Comparison of ENCODE assay signal across 8 cellular contexts in the genomic region with DNA sequence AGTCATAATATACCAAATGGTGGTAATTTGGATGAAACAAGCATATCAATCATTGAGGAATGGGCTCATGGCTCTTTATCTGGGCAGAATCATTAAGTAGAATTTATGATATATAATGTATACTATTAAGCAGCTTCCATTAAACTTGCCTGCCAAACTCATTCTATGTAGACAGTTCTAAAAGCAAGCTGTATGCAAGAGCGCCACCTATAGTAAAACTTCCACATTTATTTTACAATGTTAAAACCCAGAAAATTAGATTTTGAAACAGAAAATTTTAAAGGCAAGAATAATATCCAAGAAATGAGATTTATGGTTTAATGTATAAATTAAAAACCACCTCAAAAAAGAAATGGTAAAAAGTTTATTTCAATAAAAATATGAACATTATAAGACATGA.
DNase-seq lines count a peak whose midpoint lies in the region; ATAC-seq, FAIRE-seq and TF ChIP-seq lines count a peak whose summit lies in the region.

No MANE protein-coding gene starts in this region.

- intact Hi-C loops in HepG2 (cut with micrococcal nuclease; ENCODE audit: unreplicated experiment), result loop anchor here (1.0 to 5.0 kb wide), 3 partner anchors 124 to 324 kb away; no protein-coding TSS in a partner anchor

- TF ChIP-seq CTCF in NB4 (IDR thresholded peaks at IDR 0.05; ENCODE audit: low read depth, low read length), result peak; percentile 55
- peak; percentile 61 for TF ChIP-seq CTCF in HepG2 (CRISPR knock-in tag; IDR thresholded peaks at IDR 0.05)

- H3K9ac ChIP-seq in HepG2 (ENCODE audit: insufficient read depth, low read depth, low read length), result no peak overlapping the region

- no peak for TF ChIP-seq RAD21 in HepG2 (CRISPR knock-in tag; IDR thresholded peaks at IDR 0.05)

- CTCF ChIA-PET in HepG2 (lab: Yijun Ruan, JAX; ENCODE audit: low intra/inter-chr PET ratio, low total read pairs), result interaction anchor here (0.8 kb wide), 1 partner anchor 29 kb away, joined by 3 read pairs; no protein-coding TSS in a partner anchor

- in situ Hi-C loops in HepG2 (cut with HindIII; ENCODE audit: extremely low pct_ligation_motif_present, low pct_unique_long_range_greater_than_20kb), result loop anchor here (25.0 kb wide), 1 partner anchor 229 kb away; no protein-coding TSS in a partner anchor

- no peaks in the 10 kb centered on the region for H3K27me3 ChIP-seq in HepG2 (ENCODE audit: control insufficient read depth in 1 of 2, insufficient read depth in 2 of 2, low read length in 2 of 2)

- no peaks in the 10 kb centered on the region for H3K79me2 ChIP-seq in HepG2 (ENCODE audit: insufficient read depth, low read length)

- ATAC-seq in HepG2, result peak; percentile 67; the same call in 2 of the 3 replicates

- no peak overlapping the region for H3K27ac ChIP-seq in HepG2 (ENCODE audit: extremely low read length, insufficient read depth, low read length)

- no peak overlapping the region for H2AFZ ChIP-seq in HepG2 (ENCODE audit: low read length)

- TF ChIP-seq POLR2A in NB4 (IDR thresholded peaks at IDR 0.05; ENCODE audit: extremely low read depth, insufficient read length) (no peak), HepG2 (IDR thresholded peaks at IDR 0.05; ENCODE audit: insufficient read depth in 1 of 2, low read depth in 2 of 2, low read length in 2 of 2) (no peak)

- POLR2A ChIA-PET in HepG2 (lab: Yijun Ruan, JAX), result no interaction called here

- H3K9me3 ChIP-seq in HepG2 (ENCODE audit: low read length), result no peaks in the 10 kb centered on the region

- 0% methylated on average over 1 of the region's 1 CpG for WGBS in HepG2 (ENCODE audit: low lambda C conversion rate)

- peak; percentile 22 for DNase-seq in NCI-H2107 treated with DMSO at 0.1 percent for 48 hours (lab: John Stamatoyannopoulos, UW; ENCODE audit: unreplicated experiment)
- no peak for DNase-seq in NCI-H2107 (lab: John Stamatoyannopoulos, UW)
- DNase-seq in NB4 (ENCODE audit: low read depth), result peak; percentile 44
- peak; percentile 21 for DNase-seq in amniotic epithelial cell (ENCODE audit: low read depth)
- peak; percentile 29 for DNase-seq in HepG2 (ENCODE audit: low spot score)
- DNase-seq in hypothalamus (lab: John Stamatoyannopoulos, UW), result no peak
- no peak for DNase-seq in NCI-H1048 (lab: John Stamatoyannopoulos, UW)
- no peak for DNase-seq in NK-92 (lab: John Stamatoyannopoulos, UW; ENCODE audit: unreplicated experiment)

- no TSS peak for BruUV-seq in HepG2 (replicated peaks; lab: Mats Ljungman, UMichigan)

- no peak for FAIRE-seq in HepG2 (lab: Jason Lieb, UNC)

- no peak overlapping the region for H3K4me2 ChIP-seq in HepG2 (ENCODE audit: low read depth, low read length)

- H3K4me3 ChIP-seq in NB4 (ENCODE audit: low read depth, low read length) (no peak overlapping the region), HepG2 (replicated peaks in 1 of 3; ENCODE audit: insufficient read depth in 1 of 3, low read depth in 2 of 3, low read length in 3 of 3) (no peak overlapping the region)

- TF ChIP-seq EP300 in HepG2 (IDR thresholded peaks at IDR 0.05; ENCODE audit: low read depth in 2 of 2, low read length in 2 of 2) (no peak), HepG2 (CRISPR knock-in tag; IDR thresholded peaks at IDR 0.05; ENCODE audit: borderline replicate concordance) (no peak)

- no peaks in the 10 kb centered on the region for H3K36me3 ChIP-seq in HepG2 (replicated peaks in 1 of 2; ENCODE audit: control insufficient read depth in 1 of 2, insufficient read depth in 2 of 2, low read length in 2 of 2)

- H3K4me1 ChIP-seq in HepG2 (ENCODE audit: insufficient read depth, low read length), result no peaks in the 10 kb centered on the region

- no peaks in the 10 kb centered on the region for H4K20me1 ChIP-seq in HepG2 (ENCODE audit: insufficient read depth, low read length)

TF ChIP-seq in HepG2, 621 proteins besides CTCF, POLR2A, EP300 and RAD21:
- TF ChIP-seq MED1 (CRISPR knock-in tag; IDR thresholded peaks at IDR 0.05) (no peak), IRX3 (CRISPR knock-in tag; IDR thresholded peaks at IDR 0.05; ENCODE audit: borderline replicate concordance, low read depth) (no peak), ARNTL (CRISPR knock-in tag; IDR thresholded peaks at IDR 0.05) (no peak), ZNF781 (CRISPR knock-in tag; IDR thresholded peaks at IDR 0.05; ENCODE audit: borderline replicate concordance, not compliant biosample characterization) (no peak), FOXM1 (CRISPR knock-in tag; IDR thresholded peaks at IDR 0.05) (no peak), KAT2B (IDR thresholded peaks at IDR 0.05; ENCODE audit: borderline replicate concordance, low read depth, low read length) (no peak), HHEX (CRISPR knock-in tag; IDR thresholded peaks at IDR 0.05) (no peak), TAF15 (IDR thresholded peaks at IDR 0.05; ENCODE audit: low read depth, low read length, poor library complexity, severe bottlenecking) (no peak), SMC3 (IDR thresholded peaks at IDR 0.05; ENCODE audit: low read length) (peak; percentile 57), TCF7L2 (IDR thresholded peaks at IDR 0.05; ENCODE audit: low read depth, low read length) (no peak), STAG1 (CRISPR knock-in tag; IDR thresholded peaks at IDR 0.05) (peak; percentile 76)

Comparison
In these comparisons a context has a peak if more than half of its experiments do, and no peak if none do; other contexts are left out.
1. DNase-seq: peak in NCI-H2107 treated with DMSO at 0.1 percent for 48 hours (single experiment), NB4 (single experiment), amniotic epithelial cell (single experiment) and HepG2 (single experiment); none in NCI-H2107 (single experiment), hypothalamus (0 of 51), NCI-H1048 (single experiment) and NK-92 (single experiment).